In the genomic region with DNA sequence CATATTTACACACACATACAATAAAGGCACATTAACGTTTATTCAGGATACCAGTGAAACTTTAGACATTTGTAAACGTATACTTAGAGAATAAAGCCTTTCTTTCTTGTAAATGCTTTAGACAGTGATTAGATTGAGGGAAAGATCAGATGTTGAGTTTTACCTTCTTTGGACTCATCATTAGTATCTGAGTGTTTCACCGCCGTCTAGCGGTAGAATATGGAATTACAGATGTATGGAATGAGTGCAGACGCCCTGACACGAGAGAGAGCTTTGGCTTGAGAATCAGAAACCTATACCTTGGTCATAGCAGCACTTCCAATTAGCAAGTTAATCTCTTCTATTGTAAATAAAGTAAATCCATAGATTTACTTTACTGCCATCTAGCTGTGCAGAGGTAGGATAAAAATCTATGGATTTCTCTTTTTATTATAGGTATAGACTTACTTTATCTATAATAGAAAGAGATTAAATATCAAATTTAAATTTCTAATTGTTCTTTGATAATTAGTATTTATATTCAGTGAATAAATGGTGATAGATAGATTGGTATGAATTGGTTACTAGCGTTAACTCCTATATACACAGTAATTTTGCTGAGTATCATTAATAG, we compare ENCODE assay signal across 8 cellular contexts.
A peak's percentile ranks its signal among the peaks of the same experiment; 100 is the strongest.
DNase-seq lines count a peak whose midpoint lies in the region; ATAC-seq and FAIRE-seq lines count a peak whose summit lies in the region.

No MANE protein-coding gene starts in this region.

- H3K4me3 ChIP-seq in adipocyte (ENCODE audit: low read length), result no peak overlapping the region

- DNase-seq in SIG-M5 treated with dmso at 0.1 percent for 504 hours (lab: John Stamatoyannopoulos, UW; ENCODE audit: unreplicated experiment), result peak; percentile 63
- DNase-seq in SIG-M5 (lab: John Stamatoyannopoulos, UW), result no peak
- peak; percentile 26 for DNase-seq in HPDE6-E6E7 (ENCODE audit: extremely low spot score)
- peak; percentile 61 for DNase-seq in RCC 7860 (ENCODE audit: low spot score)
- DNase-seq in adipocyte (ENCODE audit: low read depth), result peak; percentile 68
- peak; percentile 1 to 6 for DNase-seq in stimulated activated CD4-positive, alpha-beta T cell treated with anti-CD3 and anti-CD28 coated beads, Interleukin-4, amount 100 ng/mL, for 4 hours

- no peaks in the 10 kb centered on the region for H3K4me1 ChIP-seq in adipocyte (ENCODE audit: control insufficient read depth, insufficient read depth, low read length)

- H3K9me3 ChIP-seq in adipocyte (ENCODE audit: control insufficient read depth, low read length), result no peaks in the 10 kb centered on the region

- FAIRE-seq in RCC 7860 (lab: Jason Lieb, UNC) (peak; percentile 76), islet of Langerhans (lab: Jason Lieb, UNC) (peak; percentile 79)

- no peaks in the 10 kb centered on the region for H3K36me3 ChIP-seq in adipocyte (ENCODE audit: control insufficient read depth, insufficient read depth, low read length, severe bottlenecking)

- ATAC-seq in HG03139 (IDR thresholded peaks at IDR 0.05; ENCODE audit: unreplicated experiment), result no peak

- no peaks in the 10 kb centered on the region for H3K27me3 ChIP-seq in adipocyte (replicated peaks; ENCODE audit: control insufficient read depth, insufficient read depth, low read length)

- H3K9ac ChIP-seq in adipocyte (ENCODE audit: low read length), result no peak overlapping the region
